ENCODE assay signal across 17 cellular contexts in the genomic region with DNA sequence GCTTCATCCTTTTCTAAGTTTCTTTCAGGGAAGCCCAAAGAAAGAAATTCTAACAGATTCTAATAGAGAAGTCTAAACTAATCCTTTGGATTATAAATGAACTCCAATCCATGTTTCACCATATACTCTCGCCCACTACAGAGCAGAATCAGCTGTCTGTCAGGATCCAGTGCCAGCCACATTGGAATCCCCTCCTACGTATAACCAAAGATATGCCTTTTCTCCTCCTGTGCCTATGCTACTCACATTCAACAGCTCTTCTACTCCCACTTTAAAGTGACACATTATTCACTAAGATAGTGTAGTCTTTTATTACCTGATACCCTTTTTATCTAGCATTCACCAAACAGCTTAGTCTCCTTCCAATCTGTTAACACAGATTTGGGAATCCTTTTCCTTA. TPM values are rescaled to one million over a fixed set of nuclear protein-coding genes. Genes with fewer than 3 reads are reported as not detected.
DNase-seq lines count a peak whose midpoint lies in the region; ATAC-seq and TF ChIP-seq lines count a peak whose summit lies in the region.
"Had no signal": no experiment of that assay in that cellular context is flagged by ENCODE, and none has a peak within 500 bp of the region (broad histone marks: within the 10 kb centered on the region; RNA-seq: fewer than 3 reads in every experiment).

No MANE protein-coding gene starts in this region.

- peaks cover 16 to 68% (median 23%) of the 10 kb centered on the region in 3 donors for H3K4me1 ChIP-seq in esophagus squamous epithelium

- no peak overlapping the region for H3K4me3 ChIP-seq in esophagus squamous epithelium
- H3K4me3 ChIP-seq: SJCRH30, vagina had no signal

- H3K4me1 Mint-ChIP-seq in activated T-cell treated with anti-CD3 and anti-CD28 coated beads, Interleukin-2, amount 50 U/mL, for 24 hours (ENCODE audit: low read depth), result peaks cover 76% of the 10 kb centered on the region
- H3K4me1 Mint-ChIP-seq in activated CD8-positive, alpha-beta T cell treated with anti-CD3 and anti-CD28 coated beads for 36 hours (ENCODE audit: low read depth), result peaks cover 70% of the 10 kb centered on the region
- H3K4me1 Mint-ChIP-seq in stimulated activated effector memory CD8-positive, alpha-beta T cell treated with anti-CD3 and anti-CD28 coated beads, Interleukin-12 subunit alpha, Interleukin-12 subunit beta, amount 100 ng/mL, for 72 hours, result peaks cover 74% of the 10 kb centered on the region

- intact Hi-C loops in activated CD8-positive, alpha-beta T cell treated with anti-CD3 and anti-CD28 coated beads for 36 hours (cut with micrococcal nuclease), result no loop called here
- intact Hi-C loops in esophagus squamous epithelium (cut with DNase I), result no loop called here

- TF ChIP-seq POLR2A in esophagus squamous epithelium (IDR thresholded peaks at IDR 0.05), result no peak

- CTCF ChIA-PET in activated CD8-positive, alpha-beta T cell treated with anti-CD3 and anti-CD28 coated beads for 36 hours (lab: Charles Lee), result interaction anchor here (1.1 to 10.9 kb wide), 8 partner anchors 9 to 49 kb away, joined by 3 to 99 read pairs (median 4); no protein-coding TSS in a partner anchor

- no peak for TF ChIP-seq CTCF in activated CD8-positive, alpha-beta T cell treated with anti-CD3 and anti-CD28 coated beads for 36 hours (IDR thresholded peaks at IDR 0.05)
- TF ChIP-seq CTCF in esophagus squamous epithelium (IDR thresholded peaks at IDR 0.05), result no peak

- peaks cover 7 to 61% (median 22%) of the 10 kb centered on the region in 3 donors for H3K36me3 ChIP-seq in esophagus squamous epithelium

- DNase-seq in activated T-cell treated with anti-CD3 and anti-CD28 coated beads, Interleukin-2, amount 50 U/mL, for 24 hours, result no peak
- DNase-seq in activated T-cell treated with anti-CD3 and anti-CD28 coated beads for 4 hours (no peak), esophagus squamous epithelium (lab: John Stamatoyannopoulos, UW) (no peak), COLO829 (ENCODE audit: low spot score) (no peak)
- DNase-seq in activated CD8-positive, alpha-beta T cell treated with anti-CD3 and anti-CD28 coated beads for 36 hours, result no peak
- DNase-seq in stimulated activated effector memory CD8-positive, alpha-beta T cell treated with anti-CD3 and anti-CD28 coated beads, Interleukin-12 subunit alpha, Interleukin-12 subunit beta, amount 100 ng/mL, for 72 hours (ENCODE audit: low spot score in 2 of 2), result no peak
- no peak for DNase-seq in stimulated activated naive CD4-positive, alpha-beta T cell (lab: John Stamatoyannopoulos, UW)
- DNase-seq in activated naive CD4-positive, alpha-beta T cell (lab: John Stamatoyannopoulos, UW), result no peak
- DNase-seq: ACHN; H7; IMR-90; NCI-H1092 treated with DMSO at 0.1 percent for 48 hours; SJCRH30; stimulated activated CD4-positive, alpha-beta T cell treated with anti-CD3 and anti-CD28 coated beads, Interleukin-4, amount 100 ng/mL, for 4 hours had no signal

- peaks cover 73% of the 10 kb centered on the region for H3K36me3 Mint-ChIP-seq in activated T-cell treated with anti-CD3 and anti-CD28 coated beads, Interleukin-2, amount 50 U/mL, for 24 hours (ENCODE audit: low read depth)
- peaks cover 68% of the 10 kb centered on the region for H3K36me3 Mint-ChIP-seq in activated CD8-positive, alpha-beta T cell treated with anti-CD3 and anti-CD28 coated beads for 36 hours (ENCODE audit: low read depth)
- H3K36me3 Mint-ChIP-seq in stimulated activated effector memory CD8-positive, alpha-beta T cell treated with anti-CD3 and anti-CD28 coated beads, Interleukin-12 subunit alpha, Interleukin-12 subunit beta, amount 100 ng/mL, for 72 hours, result peaks cover 76% of the 10 kb centered on the region

- peak overlapping the region; percentile 6 for H3K4me3 Mint-ChIP-seq in activated T-cell treated with anti-CD3 and anti-CD28 coated beads, Interleukin-2, amount 50 U/mL, for 24 hours
- H3K4me3 Mint-ChIP-seq in activated CD8-positive, alpha-beta T cell treated with anti-CD3 and anti-CD28 coated beads for 36 hours, result peak overlapping the region; percentile 95
- H3K4me3 Mint-ChIP-seq in stimulated activated effector memory CD8-positive, alpha-beta T cell treated with anti-CD3 and anti-CD28 coated beads, Interleukin-12 subunit alpha, Interleukin-12 subunit beta, amount 100 ng/mL, for 72 hours, result peak overlapping the region; percentile 98

- no peak for ATAC-seq in activated CD8-positive, alpha-beta T cell treated with anti-CD3 and anti-CD28 coated beads for 36 hours
- ATAC-seq in stimulated activated effector memory CD8-positive, alpha-beta T cell treated with anti-CD3 and anti-CD28 coated beads, Interleukin-12 subunit alpha, Interleukin-12 subunit beta, amount 100 ng/mL, for 72 hours, result no peak

- H3K9me3 ChIP-seq in esophagus squamous epithelium, result no peaks in the 10 kb centered on the region
- H3K9me3 ChIP-seq: SJCRH30, vagina had no signal

- peak overlapping the region; percentile 95 for H3K27ac Mint-ChIP-seq in activated T-cell treated with anti-CD3 and anti-CD28 coated beads, Interleukin-2, amount 50 U/mL, for 24 hours
- H3K27ac Mint-ChIP-seq in activated CD8-positive, alpha-beta T cell treated with anti-CD3 and anti-CD28 coated beads for 36 hours, result peak overlapping the region; percentile 90
- H3K27ac Mint-ChIP-seq in stimulated activated effector memory CD8-positive, alpha-beta T cell treated with anti-CD3 and anti-CD28 coated beads, Interleukin-12 subunit alpha, Interleukin-12 subunit beta, amount 100 ng/mL, for 72 hours, result peak overlapping the region; percentile 96

- H3K27me3 Mint-ChIP-seq in activated T-cell treated with anti-CD3 and anti-CD28 coated beads, Interleukin-2, amount 50 U/mL, for 24 hours, result no peaks in the 10 kb centered on the region
- no peaks in the 10 kb centered on the region for H3K27me3 Mint-ChIP-seq in activated CD8-positive, alpha-beta T cell treated with anti-CD3 and anti-CD28 coated beads for 36 hours

- H3K27ac ChIP-seq in esophagus squamous epithelium, result peak overlapping the region in 3 of 4 donors; percentile 0 to 99 (median 99)
- H3K27ac ChIP-seq: SJCRH30 had no signal

- no peaks in the 10 kb centered on the region for H3K27me3 ChIP-seq in esophagus squamous epithelium
- H3K27me3 ChIP-seq: SJCRH30, vagina had no signal

- POLR2A ChIA-PET in activated CD8-positive, alpha-beta T cell treated with anti-CD3 and anti-CD28 coated beads for 36 hours (lab: Charles Lee), result no interaction called here

- H3K9me3 Mint-ChIP-seq in activated T-cell treated with anti-CD3 and anti-CD28 coated beads, Interleukin-2, amount 50 U/mL, for 24 hours, result no peaks in the 10 kb centered on the region
- no peaks in the 10 kb centered on the region for H3K9me3 Mint-ChIP-seq in activated CD8-positive, alpha-beta T cell treated with anti-CD3 and anti-CD28 coated beads for 36 hours
- H3K9me3 Mint-ChIP-seq in stimulated activated effector memory CD8-positive, alpha-beta T cell treated with anti-CD3 and anti-CD28 coated beads, Interleukin-12 subunit alpha, Interleukin-12 subunit beta, amount 100 ng/mL, for 72 hours, result no peaks in the 10 kb centered on the region

- 70 to 74% methylated on average over 2 of the region's 2 CpGs for WGBS in esophagus squamous epithelium, 2 donors

RNA-seq across cellular contexts. Expression of gene ETV3, which starts 3.1 kb away (rescaled TPM):
- 10 to 100 TPM; 47.7 to 47.9 TPM for total RNA-seq in activated CD8-positive, alpha-beta T cell treated with anti-CD3 and anti-CD28 coated beads for 36 hours
- 10 to 100 TPM; 25.0 to 31.4 (median 27.3) TPM for total RNA-seq in esophagus squamous epithelium

RNA-seq across cellular contexts. Expression of gene ETV3L, which starts 35.5 kb away (rescaled TPM):
- not detected for total RNA-seq in activated CD8-positive, alpha-beta T cell treated with anti-CD3 and anti-CD28 coated beads for 36 hours
- not detected for total RNA-seq in esophagus squamous epithelium
- total RNA-seq: dermis microvascular lymphatic vessel endothelial cell, IMR-90, liver, SJCRH30, vagina had no signal

Comparison
In these comparisons a context has a peak if more than half of its experiments do, and no peak if none do; other contexts are left out.
1. H3K4me3 Mint-ChIP-seq: peak in every context shown above with its lines; median percentile 98 in stimulated activated effector memory CD8-positive, alpha-beta T cell treated with anti-CD3 and anti-CD28 coated beads, Interleukin-12 subunit alpha, Interleukin-12 subunit beta, amount 100 ng/mL, for 72 hours; 95 in activated CD8-positive, alpha-beta T cell treated with anti-CD3 and anti-CD28 coated beads for 36 hours; 6 in activated T-cell treated with anti-CD3 and anti-CD28 coated beads, Interleukin-2, amount 50 U/mL, for 24 hours.